ENCODE assay signal across 8 cellular contexts in the genomic region with DNA sequence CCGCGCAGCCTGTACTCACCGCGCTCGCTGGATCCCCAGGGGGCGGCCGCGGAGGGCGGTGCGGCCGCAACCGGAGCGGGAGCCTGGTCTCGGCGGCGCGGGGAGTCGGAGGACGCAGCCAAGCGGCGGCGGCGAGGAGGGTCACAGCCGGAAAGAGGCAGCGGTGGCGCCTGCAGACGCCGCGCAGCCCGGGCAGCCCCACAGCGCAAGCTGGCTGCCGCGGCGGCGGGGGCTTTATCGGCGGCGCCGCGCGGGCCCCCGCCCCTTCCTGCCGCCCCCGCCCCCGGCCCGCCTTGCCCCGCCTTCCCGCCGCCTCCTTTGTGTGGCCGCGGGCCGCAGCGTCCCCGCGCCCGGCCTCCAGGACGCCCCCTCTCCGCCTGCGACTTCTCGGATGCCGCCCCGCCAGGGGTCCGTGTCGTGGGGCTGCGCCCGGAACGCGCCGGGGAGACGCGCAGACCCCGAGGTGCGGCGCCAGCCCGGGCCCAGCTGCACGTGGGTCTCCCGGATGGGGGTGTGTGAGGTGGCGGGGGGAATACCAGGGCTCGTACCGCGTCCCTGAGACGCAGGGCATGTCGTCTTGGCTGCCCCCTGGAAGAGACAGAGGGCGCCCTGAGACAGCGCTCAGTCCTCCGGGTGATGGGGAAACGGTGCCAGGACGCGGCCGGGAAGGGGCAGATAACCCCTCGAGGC. TPM values are rescaled to one million over a fixed set of nuclear protein-coding genes. Genes with fewer than 3 reads are reported as not detected.
DNase-seq lines count a peak whose midpoint lies in the region; ATAC-seq and TF ChIP-seq lines count a peak whose summit lies in the region.

Gene SERPINE2, minus strand, starts transcription at position 207 of the 690 bp plus-strand sequence. CDS start 37,386 bp downstream, outside the sequence.

- no peak within 1 kb of the TSS for H2BK5ac ChIP-seq in H9 (ENCODE audit: insufficient read length, low read length)

- H2BK12ac ChIP-seq in H9 (ENCODE audit: insufficient read length, low read depth, low read length): no peak within 1 kb of the TSS

- H3T11ph ChIP-seq in H9 (ENCODE audit: low read length): no peak within 1 kb of the TSS

- H3K27me3 Mint-ChIP-seq in H9 (ENCODE audit: low read depth) (peaks cover 68% of the 10 kb centered on the region), WTC11 (ENCODE audit: low read depth) (peaks cover 57% of the 10 kb centered on the region)

- no peak within 1 kb of the TSS for H2BK15ac ChIP-seq in H9 (ENCODE audit: low read depth, low read length)

- no CpG with 5 or more reads among the region's 91 CpGs for WGBS in H9 (ENCODE audit: extremely low coverage, insufficient read length, low lambda C conversion rate)

- no peak within 1 kb of the TSS for H2AFZ ChIP-seq in H9 (ENCODE audit: low read length)

- POLR2A ChIA-PET in WTC11 (lab: Charles Lee): no interaction called here

- H4K5ac ChIP-seq in H9 (ENCODE audit: insufficient read length, low read depth, low read length): no peak within 1 kb of the TSS

- H2BK120ac ChIP-seq in H9 (ENCODE audit: low read depth, low read length, poor library complexity, severe bottlenecking): no peak within 1 kb of the TSS

- no peak within 1 kb of the TSS for H4K8ac ChIP-seq in H9 (replicated peaks; ENCODE audit: insufficient read length, low read depth, low read length)

- H3K27ac ChIP-seq in H9 (ENCODE audit: insufficient read length, low read depth, low read length): no peak within 1 kb of the TSS

- H3K4me3 ChIP-seq in GM06990 (replicated peaks; ENCODE audit: low read depth, low read length) (peak within 1 kb of the TSS; percentile 55), choroid plexus epithelial cell (ENCODE audit: low read depth, low read length) (peak within 1 kb of the TSS; percentile 62)

- H3K23ac ChIP-seq in H9 (ENCODE audit: insufficient read length, low read depth, low read length): no peak within 1 kb of the TSS

- no peaks in the 10 kb centered on the region for H4K20me1 ChIP-seq in H9 (ENCODE audit: control insufficient read depth, insufficient read depth, insufficient read length)

- no peak within 1 kb of the TSS for H3K4ac ChIP-seq in H9 (ENCODE audit: low read depth, low read length)

- ATAC-seq in WTC11: peak; percentile 79

- H3K36me3 Mint-ChIP-seq in H9 (ENCODE audit: insufficient read depth in 1 of 3, low read depth in 3 of 3): no peaks in the 10 kb centered on the region; a peak in 2 of 7 replicates
- no peaks in the 10 kb centered on the region for H3K36me3 Mint-ChIP-seq in WTC11

- CTCF ChIA-PET in WTC11 (lab: Charles Lee): interaction anchor here (0.7 to 2.8 kb wide), 7 partner anchors 15 to 245 kb away, joined by 3 to 14 read pairs (median 5); no protein-coding TSS in a partner anchor

- H3K4me1 Mint-ChIP-seq in H9 (peaks cover 21 to 30% of the 10 kb centered on the region in 2 experiments), WTC11 (peaks cover 31% of the 10 kb centered on the region)

- H3K9ac ChIP-seq in H9 (ENCODE audit: extremely low read depth, insufficient read length, low read length): peak within 1 kb of the TSS; percentile 55

- H3K4me3 Mint-ChIP-seq in H9 (peak within 1 kb of the TSS; percentile 76 to 86), WTC11 (peak within 1 kb of the TSS; percentile 83)

- H3K79me1 ChIP-seq in H9 (ENCODE audit: insufficient read depth, low read depth, low read length, poor library complexity, severe bottlenecking): no peaks in the 10 kb centered on the region

- peak within 1 kb of the TSS; percentile 72 for H3K18ac ChIP-seq in H9 (ENCODE audit: insufficient read length, low read depth, low read length)

- H3K27me3 ChIP-seq in GM06990 (replicated peaks; ENCODE audit: control insufficient read depth, insufficient read depth, low read length) (peaks cover 1% of the 10 kb centered on the region; the same call in 1 of the 2 replicates), H9 (ENCODE audit: insufficient read depth, low read length) (no peaks in the 10 kb centered on the region; the same call in 1 of the 2 replicates)

- TF ChIP-seq CTCF in GM06990 (IDR thresholded peaks at IDR 0.05; ENCODE audit: insufficient read depth, low read length, poor library complexity, severe bottlenecking): peak; percentile 28
- peak; percentile 57 for TF ChIP-seq CTCF in H9 (conservative IDR thresholded peaks at IDR 0.05)
- no peak for TF ChIP-seq CTCF in WTC11 (IDR thresholded peaks at IDR 0.05)
- peak; percentile 48 for TF ChIP-seq CTCF in choroid plexus epithelial cell (conservative IDR thresholded peaks at IDR 0.05; ENCODE audit: low read depth, low read length)

- H3K9me3 ChIP-seq in H9 (ENCODE audit: control insufficient read depth, low read depth, low read length): no peaks in the 10 kb centered on the region

- no peaks in the 10 kb centered on the region for H3K9me3 Mint-ChIP-seq in H9
- H3K9me3 Mint-ChIP-seq in WTC11: no peaks in the 10 kb centered on the region

- H3K14ac ChIP-seq in H9 (ENCODE audit: insufficient read depth, low read length): peak within 1 kb of the TSS; percentile 95

- no peak within 1 kb of the TSS for H3K56ac ChIP-seq in H9 (ENCODE audit: insufficient read length, low read depth, low read length)

- H3K4me1 ChIP-seq in H9 (ENCODE audit: insufficient read depth, low read length): no peaks in the 10 kb centered on the region

- no peak within 1 kb of the TSS for H4K91ac ChIP-seq in H9 (ENCODE audit: insufficient read length, low read depth, low read length)

- H3K27ac Mint-ChIP-seq in H9 (peak within 1 kb of the TSS in 2 of 3 experiments; percentile 3 to 58; a peak in 2 of 7 replicates), WTC11 (no peak within 1 kb of the TSS)

- no peaks in the 10 kb centered on the region for H3K79me2 ChIP-seq in H9 (ENCODE audit: insufficient read depth, low read length)

- no peak within 1 kb of the TSS for H2AK5ac ChIP-seq in H9 (ENCODE audit: insufficient read length, low read length)

- DNase-seq in GM06990 (ENCODE audit: extremely low read depth, insufficient read length) (peak; percentile 30), H9 (peak; percentile 82), NCI-H1092 treated with DMSO at 0.1 percent for 48 hours (lab: John Stamatoyannopoulos, UW) (peak; percentile 45), WTC11 (ENCODE audit: low spot score) (peak; percentile 68), choroid plexus epithelial cell (ENCODE audit: low read depth) (peak; percentile 27), kidney tubule cell (ENCODE audit: low spot score) (peak; percentile 79), GDM1 (lab: John Stamatoyannopoulos, UW) (no peak)
- peak; percentile 71 for DNase-seq in stimulated activated CD4-positive, alpha-beta T cell treated with anti-CD3 and anti-CD28 coated beads, Interleukin-15, amount 100 ng/mL, for 24 hours

- H3K36me3 ChIP-seq in GM06990 (ENCODE audit: control insufficient read depth, insufficient read depth, low read length): no peaks in the 10 kb centered on the region

- H3K23me2 ChIP-seq in H9 (ENCODE audit: insufficient read length, low read depth, low read length, poor library complexity, severe bottlenecking): peaks cover 11% of the 10 kb centered on the region

- no peak within 1 kb of the TSS for H2BK20ac ChIP-seq in H9 (ENCODE audit: low read depth, low read length, poor library complexity, severe bottlenecking)

- H3K4me2 ChIP-seq in H9 (ENCODE audit: insufficient read depth, insufficient read length, low read length): peak within 1 kb of the TSS; percentile 95

TF ChIP-seq in WTC11, 78 proteins besides CTCF, POLR2A, EP300 and RAD21 (continues in another document):
- 0 out of 2 replicates have a peak, but pooled peaks have one; percentile 33 for TF ChIP-seq ELF4 (CRISPR knock-in tag; IDR thresholded peaks at IDR 0.05; ENCODE audit: low read depth)
- peak; percentile 89 for TF ChIP-seq E2F5 (CRISPR knock-in tag; IDR thresholded peaks at IDR 0.05)
- 0 out of 2 replicates have a peak, but pooled peaks have one; percentile 14 for TF ChIP-seq ZNF317 (CRISPR knock-in tag; IDR thresholded peaks at IDR 0.05; ENCODE audit: borderline replicate concordance, low read depth)
- peak; percentile 53; the same call in 1 of the 2 replicates for TF ChIP-seq ATF1 (CRISPR knock-in tag; IDR thresholded peaks at IDR 0.05)
- TF ChIP-seq GTF2I (CRISPR knock-in tag; conservative IDR thresholded peaks at IDR 0.05): no peak
- TF ChIP-seq FOXJ3 (CRISPR knock-in tag; IDR thresholded peaks at IDR 0.05; ENCODE audit: borderline replicate concordance): no peak
- TF ChIP-seq SOX15 (CRISPR knock-in tag; IDR thresholded peaks at IDR 0.05): no peak
- no peak for TF ChIP-seq STAT6 (CRISPR knock-in tag; conservative IDR thresholded peaks at IDR 0.05; ENCODE audit: low read depth)
- TF ChIP-seq CREM (CRISPR knock-in tag; IDR thresholded peaks at IDR 0.05): 0 out of 2 replicates have a peak, but pooled peaks have one; percentile 51

RNA-seq across cellular contexts. Expression of gene SERPINE2, which starts in this region (rescaled TPM):
- total RNA-seq in H9 (2021) (36.1 and 40.0 TPM in 2 replicates), WTC11 (2021) (53.1 to 60.4 TPM (median 54.2 TPM) in 3 replicates)
